Comparison of ENCODE assay signal across 23 cellular contexts in the genomic region with DNA sequence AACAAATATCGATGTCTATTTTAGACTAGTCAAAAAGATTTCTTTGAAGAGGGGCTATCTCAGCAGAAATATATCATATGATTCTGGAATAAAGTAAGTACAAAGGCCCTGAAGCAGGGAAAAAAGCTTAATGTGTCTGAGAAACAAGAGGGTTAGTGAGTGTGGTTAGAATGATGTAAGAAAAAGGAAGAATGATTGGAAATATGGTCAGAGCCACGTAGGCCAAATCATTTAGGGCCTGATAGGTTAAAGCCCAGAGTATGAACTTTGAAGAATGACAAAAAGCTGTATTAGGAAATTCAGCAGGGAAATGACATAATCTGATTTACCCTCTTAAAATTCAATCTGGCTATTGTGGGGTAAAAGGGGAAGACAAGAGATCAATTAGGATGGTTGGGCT.
A peak's percentile ranks its signal among the peaks of the same experiment; 100 is the strongest.
DNase-seq lines count a peak whose midpoint lies in the region; ATAC-seq, FAIRE-seq and TF ChIP-seq lines count a peak whose summit lies in the region.
"Had no signal": no experiment of that assay in that cellular context is flagged by ENCODE, and none has a peak within 500 bp of the region (broad histone marks: within the 10 kb centered on the region; RNA-seq: fewer than 3 reads in every experiment).

No MANE protein-coding gene starts in this region.

- no peaks in the 10 kb centered on the region for H3K27me3 ChIP-seq in GM12878 (replicated peaks in 1 of 2; ENCODE audit: control insufficient read depth in 2 of 2, insufficient read depth in 2 of 2, low read length in 1 of 2)
- H3K27me3 ChIP-seq: adrenal gland, colonic mucosa, heart left ventricle had no signal

- no peak for DNase-seq in activated naive CD4-positive, alpha-beta T cell treated with anti-CD3 and anti-CD28 coated beads for 36 hours
- no peak for DNase-seq in activated naive CD4-positive, alpha-beta T cell treated with Interleukin-2 at 50 U/mL for 16 hours
- DNase-seq in NB4 (ENCODE audit: low read depth) = peak; percentile 23
- no peak for DNase-seq in GM12878 (ENCODE audit: low read depth, low spot score)
- DNase-seq in stimulated activated naive CD8-positive, alpha-beta T cell treated with anti-CD3 and anti-CD28 coated beads, Interleukin-15, amount 100 ng/mL, for 72 hours = no peak
- DNase-seq in NCI-H524 treated with DMSO at 0.1 percent for 48 hours (lab: John Stamatoyannopoulos, UW) = no peak
- DNase-seq: activated CD8-positive, alpha-beta memory T cell treated with anti-CD3 and anti-CD28 coated beads, Interleukin-2, amount 50 U/mL, for 4 hours; activated effector memory CD4-positive, alpha-beta T cell treated with Interleukin-2 at 50 U/mL for 16 hours; adrenal gland; C1 segment of cervical spinal cord; colonic mucosa; H7; heart left ventricle; MM.1S; naive B cell; NCI-H187 treated with DMSO at 0.1 percent for 48 hours; right cardiac atrium; SHP77; stimulated activated CD4-positive, alpha-beta T cell treated with anti-CD3 and anti-CD28 coated beads, Interleukin-4, amount 100 ng/mL, for 24 hours had no signal

- CTCF ChIA-PET in activated naive CD4-positive, alpha-beta T cell treated with anti-CD3 and anti-CD28 coated beads for 36 hours (lab: Charles Lee) = no interaction called here
- CTCF ChIA-PET in GM12878 (lab: Yijun Ruan, JAX) = interaction anchor here (1.7 kb wide), 1 partner anchor 84 kb away, joined by 5 read pairs; no protein-coding TSS in a partner anchor

- FAIRE-seq in GM12878 (lab: Jason Lieb, UNC) = no peak
- FAIRE-seq: bronchial epithelial cell had no signal

- no peaks in the 10 kb centered on the region for H3K9me3 ChIP-seq in GM12878 (replicated peaks; ENCODE audit: control insufficient read depth, insufficient read depth, low read length)
- H3K9me3 ChIP-seq: adrenal gland, colonic mucosa, heart left ventricle had no signal

- H3K4me1 ChIP-seq in GM12878 (ENCODE audit: control insufficient read depth, insufficient read depth, low read length) = peaks cover 14% of the 10 kb centered on the region
- H3K4me1 ChIP-seq: adrenal gland, colonic mucosa had no signal

- WGBS in GM12878 (ENCODE audit: insufficient coverage, insufficient replicate concordance, low lambda C conversion rate, missing lambda C conversion rate) = 78% methylated on average over 2 of the region's 2 CpGs

- no peaks in the 10 kb centered on the region for H3K36me3 ChIP-seq in GM12878 (ENCODE audit: control insufficient read depth in 2 of 2, insufficient read depth in 2 of 2, low read length in 1 of 2)
- H3K36me3 ChIP-seq: adrenal gland, colonic mucosa, heart left ventricle had no signal

- RAD21 ChIA-PET in GM12878 (lab: Charles Lee; ENCODE audit: unreplicated experiment) = interaction anchor here (0.7 to 1.2 kb wide), 3 partner anchors 13 to 82 kb away, joined by 4 to 5 read pairs (median 4); a partner anchor contains a TSS

- H3K4me1 Mint-ChIP-seq in activated naive CD4-positive, alpha-beta T cell treated with anti-CD3 and anti-CD28 coated beads for 36 hours (ENCODE audit: low read depth) = peaks cover 7% of the 10 kb centered on the region
- H3K4me1 Mint-ChIP-seq in stimulated activated naive CD8-positive, alpha-beta T cell treated with anti-CD3 and anti-CD28 coated beads, Interleukin-15, amount 100 ng/mL, for 72 hours = peaks cover 10% of the 10 kb centered on the region

- H3K79me2 ChIP-seq in GM12878 (ENCODE audit: control insufficient read depth, insufficient read depth, low read length) = no peaks in the 10 kb centered on the region

- no peak overlapping the region for H3K9ac ChIP-seq in GM12878 (ENCODE audit: control insufficient read depth, insufficient read depth, low read length)

- H3K36me3 Mint-ChIP-seq in activated naive CD4-positive, alpha-beta T cell treated with anti-CD3 and anti-CD28 coated beads for 36 hours (ENCODE audit: low read depth) = no peaks in the 10 kb centered on the region

- no TSS peak for BruUV-seq in GM12878 (replicated peaks; lab: Mats Ljungman, UMichigan)

- no peaks in the 10 kb centered on the region for H4K20me1 ChIP-seq in GM12878 (ENCODE audit: control insufficient read depth, insufficient read depth)

- POLR2A ChIA-PET in GM12878 (lab: Charles Lee) = no interaction called here

- no peaks in the 10 kb centered on the region for H3K27me3 Mint-ChIP-seq in activated naive CD4-positive, alpha-beta T cell treated with anti-CD3 and anti-CD28 coated beads for 36 hours (ENCODE audit: low read depth)
- H3K27me3 Mint-ChIP-seq in stimulated activated naive CD8-positive, alpha-beta T cell treated with anti-CD3 and anti-CD28 coated beads, Interleukin-15, amount 100 ng/mL, for 72 hours = no peaks in the 10 kb centered on the region
- H3K27me3 Mint-ChIP-seq: naive B cell had no signal

- in situ Hi-C loops in GM12878 (cut with MboI) = no loop called here

- H3K4me2 ChIP-seq in GM12878 (ENCODE audit: control insufficient read depth, insufficient read depth) = no peak overlapping the region

- intact Hi-C loops in activated naive CD4-positive, alpha-beta T cell treated with anti-CD3 and anti-CD28 coated beads for 36 hours (cut with micrococcal nuclease) = loop anchor here (5.0 kb wide), 2 partner anchors 47 to 83 kb away; a partner anchor contains a TSS
- intact Hi-C loops in GM12878 (cut with micrococcal nuclease; ENCODE audit: unreplicated experiment) = no loop called here

- no peak overlapping the region for H2AFZ ChIP-seq in GM12878 (ENCODE audit: control insufficient read depth, low read depth, low read length)

- no peak for TF ChIP-seq RAD21 in GM12878 (IDR thresholded peaks at IDR 0.05; ENCODE audit: insufficient read depth, low read depth, low read length)

- H3K27ac ChIP-seq in GM12878 (ENCODE audit: control insufficient read depth, insufficient read depth) = no peak overlapping the region
- H3K27ac ChIP-seq: adrenal gland, colonic mucosa, heart left ventricle had no signal

- H3K4me3 ChIP-seq in NB4 (ENCODE audit: low read depth, low read length) (no peak overlapping the region), GM12878 (no peak overlapping the region)
- H3K4me3 ChIP-seq: adrenal gland, colonic mucosa, heart left ventricle had no signal

- H3K9me3 Mint-ChIP-seq in activated naive CD4-positive, alpha-beta T cell treated with anti-CD3 and anti-CD28 coated beads for 36 hours = no peaks in the 10 kb centered on the region
- no peaks in the 10 kb centered on the region for H3K9me3 Mint-ChIP-seq in stimulated activated naive CD8-positive, alpha-beta T cell treated with anti-CD3 and anti-CD28 coated beads, Interleukin-15, amount 100 ng/mL, for 72 hours
- H3K9me3 Mint-ChIP-seq: T-helper 1 cell treated with Interleukin-12 subunit alpha and Interleukin-12 subunit beta and Interleukin-4 antibody, amounts not matched to agents 30 μg/mL and 1 μg/mL, for 36 hours had no signal

- H3K27ac Mint-ChIP-seq in activated naive CD4-positive, alpha-beta T cell treated with anti-CD3 and anti-CD28 coated beads for 36 hours = peak overlapping the region; percentile 4
- peak overlapping the region in 1 of 2 donors; percentile 38 for H3K27ac Mint-ChIP-seq in stimulated activated naive CD8-positive, alpha-beta T cell treated with anti-CD3 and anti-CD28 coated beads, Interleukin-15, amount 100 ng/mL, for 72 hours
- H3K27ac Mint-ChIP-seq: T-helper 1 cell treated with Interleukin-12 subunit alpha and Interleukin-12 subunit beta and Interleukin-4 antibody, amounts not matched to agents 30 μg/mL and 1 μg/mL, for 36 hours had no signal

- TF ChIP-seq CTCF in NB4 (IDR thresholded peaks at IDR 0.05; ENCODE audit: low read depth, low read length) (no peak), GM12878 (IDR thresholded peaks at IDR 0.05 in 2 of 3, conservative IDR thresholded peaks at IDR 0.05 in 1 of 3; ENCODE audit: control insufficient read depth in 2 of 3, extremely low read depth in 1 of 3, insufficient read depth in 1 of 3, low read depth in 3 of 3, low read length in 3 of 3) (no peak)

- H3K4me3 Mint-ChIP-seq in activated naive CD4-positive, alpha-beta T cell treated with anti-CD3 and anti-CD28 coated beads for 36 hours = no peak overlapping the region
- H3K4me3 Mint-ChIP-seq in stimulated activated naive CD8-positive, alpha-beta T cell treated with anti-CD3 and anti-CD28 coated beads, Interleukin-15, amount 100 ng/mL, for 72 hours = no peak overlapping the region
- H3K4me3 Mint-ChIP-seq: T-helper 1 cell treated with Interleukin-12 subunit alpha and Interleukin-12 subunit beta and Interleukin-4 antibody, amounts not matched to agents 30 μg/mL and 1 μg/mL, for 36 hours had no signal

- TF ChIP-seq POLR2A in NB4 (IDR thresholded peaks at IDR 0.05; ENCODE audit: extremely low read depth, insufficient read length) (no peak), GM12878 (IDR thresholded peaks at IDR 0.05; ENCODE audit: low read depth, low read length) (no peak)

- SMC1A ChIA-PET in GM12878 (lab: Charles Lee; ENCODE audit: uncharacterized antibody, unreplicated experiment) = interaction anchor here (0.8 to 1.9 kb wide), 4 partner anchors 14 to 104 kb away, joined by 3 to 4 read pairs (median 4); no protein-coding TSS in a partner anchor

- peak; percentile 18; the same call in 1 of the 3 replicates for ATAC-seq in GM12878
- peak; percentile 80 for ATAC-seq in stimulated activated naive CD8-positive, alpha-beta T cell treated with anti-CD3 and anti-CD28 coated beads, Interleukin-15, amount 100 ng/mL, for 72 hours
- ATAC-seq in HG02759 (IDR thresholded peaks at IDR 0.05; ENCODE audit: unreplicated experiment) = no peak
- ATAC-seq in GM19035 (IDR thresholded peaks at IDR 0.05; ENCODE audit: unreplicated experiment) = no peak
- ATAC-seq: heart left ventricle, right cardiac atrium had no signal

- no peak for TF ChIP-seq EP300 in GM12878 (IDR thresholded peaks at IDR 0.05; ENCODE audit: borderline replicate concordance in 1 of 2, control insufficient read depth in 1 of 2, low read depth in 2 of 2, low read length in 2 of 2)

TF ChIP-seq in GM12878, 131 proteins besides CTCF, POLR2A, EP300 and RAD21 (continues in another document):
- no peak for TF ChIP-seq KLF5 (IDR thresholded peaks at IDR 0.05; ENCODE audit: partially characterized antibody)
- TF ChIP-seq TAF1 (IDR thresholded peaks at IDR 0.05; ENCODE audit: borderline replicate concordance, low read depth, low read length) = no peak
- TF ChIP-seq, protein P1, sequence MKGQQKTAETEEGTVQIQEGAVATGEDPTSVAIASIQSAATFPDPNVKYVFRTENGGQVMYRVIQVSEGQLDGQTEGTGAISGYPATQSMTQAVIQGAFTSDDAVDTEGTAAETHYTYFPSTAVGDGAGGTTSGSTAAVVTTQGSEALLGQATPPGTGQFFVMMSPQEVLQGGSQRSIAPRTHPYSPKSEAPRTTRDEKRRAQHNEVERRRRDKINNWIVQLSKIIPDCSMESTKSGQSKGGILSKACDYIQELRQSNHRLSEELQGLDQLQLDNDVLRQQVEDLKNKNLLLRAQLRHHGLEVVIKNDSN (IDR thresholded peaks at IDR 0.05; ENCODE audit: borderline replicate concordance, extremely low read length, insufficient read depth, low read depth, low read length) = no peak
- no peak for TF ChIP-seq ETV6 (conservative IDR thresholded peaks at IDR 0.05 in 1 of 2, IDR thresholded peaks at IDR 0.05 in 1 of 2; ENCODE audit: borderline replicate concordance in 1 of 2, low read depth in 1 of 2)
- no peak for TF ChIP-seq FOXK2 (IDR thresholded peaks at IDR 0.05)

Comparison
In these comparisons a context has a peak if more than half of its experiments do, and no peak if none do; other contexts are left out.
1. ATAC-seq: peak in GM12878 (single experiment) and stimulated activated naive CD8-positive, alpha-beta T cell treated with anti-CD3 and anti-CD28 coated beads, Interleukin-15, amount 100 ng/mL, for 72 hours (single experiment); none in HG02759 (single experiment) and GM19035 (single experiment).